ENCODE assay signal across 23 cellular contexts in genomic region chr2:97675714-97676113, GRCh38. TPM values are rescaled to one million over a fixed set of nuclear protein-coding genes. Genes with fewer than 3 reads are reported as not detected.
A peak's percentile ranks its signal among the peaks of the same experiment; 100 is the strongest.
DNase-seq lines count a peak whose midpoint lies in the region; FAIRE-seq lines count a peak whose summit lies in the region.
"Had no signal": no experiment of that assay in that cellular context is flagged by ENCODE, and none has a peak within 500 bp of the region (broad histone marks: within the 10 kb centered on the region; RNA-seq: fewer than 3 reads in every experiment).

No MANE protein-coding gene starts in this region.

- no peak for FAIRE-seq in small intestine (lab: Jason Lieb, UNC)
- FAIRE-seq: GM12878, GM19239, RCC 7860 had no signal

- no peaks in the 10 kb centered on the region for H3K27me3 ChIP-seq in iPS-15b (ENCODE audit: control insufficient read depth, insufficient read depth, low read length)
- H3K27me3 ChIP-seq in small intestine (ENCODE audit: control insufficient read depth in 2 of 2, insufficient read depth in 2 of 2, low read length in 2 of 2): no peaks in the 10 kb centered on the region
- H3K27me3 ChIP-seq: BE2C had no signal

- peak; percentile 13 for DNase-seq in NCI-H748 (lab: John Stamatoyannopoulos, UW; ENCODE audit: unreplicated experiment)
- DNase-seq in NCI-H748 treated with DMSO at 0.1 percent for 48 hours (lab: John Stamatoyannopoulos, UW): no peak
- peak; percentile 90 for DNase-seq in NCI-H146 treated with DMSO at 0.1 percent for 48 hours (lab: John Stamatoyannopoulos, UW; ENCODE audit: unreplicated experiment)
- peak; percentile 76 to 84 for DNase-seq in NCI-H526 (lab: John Stamatoyannopoulos, UW)
- no peak for DNase-seq in COLO668 (lab: John Stamatoyannopoulos, UW; ENCODE audit: unreplicated experiment)
- DNase-seq in small intestine: no peak
- no peak for DNase-seq in midbrain (lab: John Stamatoyannopoulos, UW)
- DNase-seq: BE2C; Caco-2; CD4-positive, CD25-positive, alpha-beta regulatory T cell; HCEC 1CT; IMR-90; NCI-H1048; NCI-H187 treated with DMSO at 0.1 percent for 48 hours; NCI-H524; NK-92 treated with Interleukin-12 subunit alpha and Interleukin-12 subunit beta, amount 100 ng/mL, for 24 hours; Right ventricle myocardium superior had no signal

- H3K4me1 ChIP-seq in iPS-15b (ENCODE audit: control insufficient read depth, insufficient read depth, low read length) (peaks cover 6% of the 10 kb centered on the region), small intestine (ENCODE audit: control insufficient read depth in 2 of 2, insufficient read depth in 1 of 2, low read depth in 1 of 2, low read length in 1 of 2) (no peaks in the 10 kb centered on the region)
- H3K4me1 ChIP-seq: BE2C had no signal

- H3K9me3 ChIP-seq in iPS-15b (ENCODE audit: control insufficient read depth, insufficient read depth, low read length): no peaks in the 10 kb centered on the region
- no peaks in the 10 kb centered on the region for H3K9me3 ChIP-seq in small intestine (ENCODE audit: control insufficient read depth, low read depth)
- H3K9me3 ChIP-seq: BE2C, Caco-2 had no signal

- no peak overlapping the region for H3K4me3 ChIP-seq in iPS-15b (ENCODE audit: low read depth, low read length)
- H3K4me3 ChIP-seq in small intestine (ENCODE audit: low read depth in 1 of 2, low read length in 2 of 2): no peak overlapping the region
- H3K4me3 ChIP-seq: GM12878, GM23338, SK-N-MC had no signal

- H3K36me3 ChIP-seq in iPS-15b (ENCODE audit: control insufficient read depth, insufficient read depth, low read length) (no peaks in the 10 kb centered on the region), small intestine (ENCODE audit: control insufficient read depth in 2 of 2, insufficient read depth in 2 of 2, low read length in 2 of 2) (no peaks in the 10 kb centered on the region)
- H3K36me3 ChIP-seq: BE2C had no signal

- 74 to 84% (median 79%) methylated on average over 4 of the region's 4 CpGs for WGBS in small intestine, 3 donors

- peak overlapping the region; percentile 12 for H3K9ac ChIP-seq in iPS-15b (ENCODE audit: low read depth, low read length)

- H3K27ac ChIP-seq in small intestine (ENCODE audit: low read depth in 1 of 2, low read length in 1 of 2): no peak overlapping the region
- H3K27ac ChIP-seq: SK-N-MC had no signal

RNA-seq across cellular contexts. Expression of gene C2orf92, which starts 6.2 kb away (rescaled TPM):
- 10 to 100 TPM in 1 of 3 donors, 1 to 10 TPM in 2; 1.4 to 13.6 (median 8.6) TPM for polyA plus RNA-seq in small intestine

RNA-seq across cellular contexts. Expression of gene ACTR1B, which starts 11.9 kb away (rescaled TPM):
- polyA plus RNA-seq in small intestine: 10 to 100 TPM; 66.5 to 91.2 (median 68.3) TPM

RNA-seq across cellular contexts. Expression of gene COX5B, which starts 29.9 kb away (rescaled TPM):
- polyA plus RNA-seq in small intestine: 1,000 to 10,000 TPM in 1 of 3 donors, 100 to 1,000 TPM in 2; 622 to 1,324 (median 943) TPM

RNA-seq across cellular contexts. Expression of gene ZAP70, which starts 37.7 kb away (rescaled TPM):
- 10 to 100 TPM in 1 of 3 donors, 1 to 10 TPM in 2; 2.5 to 15.9 (median 3.9) TPM for polyA plus RNA-seq in small intestine
- polyA plus RNA-seq: GM23338 had no signal

Comparison
In these comparisons a context has a peak if more than half of its experiments do, and no peak if none do; other contexts are left out.
1. DNase-seq: peak in NCI-H748 (single experiment), NCI-H146 treated with DMSO at 0.1 percent for 48 hours (single experiment) and NCI-H526 (2 of 2); none in NCI-H748 treated with DMSO at 0.1 percent for 48 hours (single experiment), COLO668 (single experiment), small intestine (single experiment) and midbrain (single experiment).